ENCODE assay signal across 1 cellular context in genomic region chr6:26157838-26158580, GRCh38.
TF ChIP-seq lines count a peak whose summit lies in the region.

No MANE protein-coding gene starts in this region.

TF ChIP-seq in H1, 55 proteins besides CTCF, POLR2A, EP300 and RAD21 (continued from another document):
- TF ChIP-seq CHD7 (IDR thresholded peaks at IDR 0.05; ENCODE audit: insufficient replicate concordance, low read length) (no peak), FOSL1 (IDR thresholded peaks at IDR 0.05; ENCODE audit: insufficient read depth, low read depth, low read length) (no peak), SP2 (IDR thresholded peaks at IDR 0.05; ENCODE audit: low read length) (no peak), RXRA (IDR thresholded peaks at IDR 0.05; ENCODE audit: insufficient read depth, low read depth, low read length) (no peak), CHD1 (IDR thresholded peaks at IDR 0.05; ENCODE audit: low read depth, low read length) (no peak; the same call in 1 of the 2 replicates), CHD2 (IDR thresholded peaks at IDR 0.05; ENCODE audit: low read length) (peak; percentile 3; the same call in 1 of the 2 replicates), SAP30 (IDR thresholded peaks at IDR 0.05; ENCODE audit: insufficient read depth, insufficient replicate concordance, low read length) (no peak), ASH2L (IDR thresholded peaks at IDR 0.05; ENCODE audit: low read length) (peak; percentile 25), PHF8 (conservative IDR thresholded peaks at IDR 0.05; ENCODE audit: low read depth, low read length) (peak; percentile 42; the same call in 1 of the 2 replicates), RFX5 (IDR thresholded peaks at IDR 0.05; ENCODE audit: borderline replicate concordance, low read depth, low read length) (no peak), SRF (IDR thresholded peaks at IDR 0.05; ENCODE audit: low read depth, low read length) (no peak), JUND (IDR thresholded peaks at IDR 0.05; ENCODE audit: low read length) (no peak), MAFK (IDR thresholded peaks at IDR 0.05; ENCODE audit: low read depth, low read length) (no peak), CREB1 (IDR thresholded peaks at IDR 0.05) (peak; percentile 72; the same call in 1 of the 2 replicates), E2F6 (IDR thresholded peaks at IDR 0.05) (no peak; the same call in 1 of the 2 replicates), TBP (IDR thresholded peaks at IDR 0.05; ENCODE audit: low read depth, low read length) (peak; percentile 98), NRF1 (IDR thresholded peaks at IDR 0.05; ENCODE audit: low read depth, low read length) (peak; percentile 34), JUN (IDR thresholded peaks at IDR 0.05; ENCODE audit: low read depth, low read length) (no peak), TCF12 (IDR thresholded peaks at IDR 0.05; ENCODE audit: low read depth, low read length) (no peak), EZH2 (IDR thresholded peaks at IDR 0.05; ENCODE audit: low read depth, low read length, severe bottlenecking) (no peak), BACH1 (IDR thresholded peaks at IDR 0.05; ENCODE audit: low read length) (no peak), CBX5 (IDR thresholded peaks at IDR 0.05; ENCODE audit: low read depth, low read length) (no peak), POU5F1 (IDR thresholded peaks at IDR 0.05; ENCODE audit: low read depth, low read length) (peak; percentile 3; the same call in 1 of the 2 replicates), GTF2F1 (IDR thresholded peaks at IDR 0.05; ENCODE audit: borderline replicate concordance, low read depth, low read length) (peak; percentile 96), GABPA (IDR thresholded peaks at IDR 0.05; ENCODE audit: borderline replicate concordance, insufficient read depth, low read length) (no peak), BCL11A (IDR thresholded peaks at IDR 0.05; ENCODE audit: low read depth in 2 of 2, low read length in 2 of 2) (no peak), TEAD4 (IDR thresholded peaks at IDR 0.05; ENCODE audit: low read depth, low read length) (peak; percentile 22; the same call in 1 of the 2 replicates), ATF3 (IDR thresholded peaks at IDR 0.05; ENCODE audit: insufficient read depth, low read depth, low read length) (no peak), MAX (IDR thresholded peaks at IDR 0.05) (no peak), USF2 (IDR thresholded peaks at IDR 0.05; ENCODE audit: low read length) (peak; percentile 50; the same call in 1 of the 2 replicates), CEBPB (IDR thresholded peaks at IDR 0.05; ENCODE audit: low read depth, low read length) (no peak), SP4 (IDR thresholded peaks at IDR 0.05; ENCODE audit: low read length) (no peak), HDAC2 (IDR thresholded peaks at IDR 0.05; ENCODE audit: borderline replicate concordance in 1 of 2, low read depth in 2 of 2, low read length in 2 of 2) (no peak), RBBP5 (IDR thresholded peaks at IDR 0.05; ENCODE audit: borderline replicate concordance, low read depth, low read length) (peak; percentile 28; the same call in 1 of the 2 replicates), SIN3A (conservative IDR thresholded peaks at IDR 0.05 in 1 of 2, IDR thresholded peaks at IDR 0.05 in 1 of 2; ENCODE audit: low read depth in 1 of 2, low read length in 2 of 2) (peak; percentile 41 to 49; a peak in 2 of 4 replicates), ATF2 (IDR thresholded peaks at IDR 0.05; ENCODE audit: low read length) (peak; percentile 70; the same call in 1 of the 2 replicates), BRCA1 (IDR thresholded peaks at IDR 0.05; ENCODE audit: low read depth, low read length) (no peak), SP1 (IDR thresholded peaks at IDR 0.05; ENCODE audit: low read depth, low read length) (peak; percentile 97), TAF7 (optimal IDR thresholded peaks at IDR 0.05; ENCODE audit: borderline replicate concordance, low read depth, low read length) (peak; percentile 89), ZNF274 (IDR thresholded peaks at IDR 0.05; ENCODE audit: borderline replicate concordance, extremely low read depth, low read length) (no peak), KDM1A (IDR thresholded peaks at IDR 0.05; ENCODE audit: borderline replicate concordance, low read length) (no peak), EGR1 (IDR thresholded peaks at IDR 0.05; ENCODE audit: borderline replicate concordance, low read depth, low read length) (no peak), CBX8 (IDR thresholded peaks at IDR 0.05; ENCODE audit: borderline replicate concordance, low read depth, low read length) (no peak), HDAC6 (IDR thresholded peaks at IDR 0.05; ENCODE audit: low read depth, low read length) (no peak), SIX5 (IDR thresholded peaks at IDR 0.05; ENCODE audit: low read depth, low read length) (no peak), KDM4A (IDR thresholded peaks at IDR 0.05; ENCODE audit: low read depth, low read length, severe bottlenecking) (peak; percentile 21)
